In genomic region chr3:32432711-32433530, GRCh38 we compare ENCODE assay signal across 10 cellular contexts.
DNase-seq lines count a peak whose midpoint lies in the region; ATAC-seq lines count a peak whose summit lies in the region.
"Had no signal": no experiment of that assay in that cellular context is flagged by ENCODE, and none has a peak within 500 bp of the region (broad histone marks: within the 10 kb centered on the region; RNA-seq: fewer than 3 reads in every experiment).

No MANE protein-coding gene starts in this region.

- peak overlapping the region; percentile 80 for H3K4me3 Mint-ChIP-seq in activated naive CD8-positive, alpha-beta T cell
- peak overlapping the region; percentile 68 for H3K4me3 Mint-ChIP-seq in stimulated activated memory B cell treated with anti-CD40 and anti-IgM and Interleukin-4, amounts not matched to agents 10 μg/mL and 1 μg/mL and 100 μg/mL, for 72 hours
- H3K4me3 Mint-ChIP-seq: neural crest cell had no signal

- H3K9me3 Mint-ChIP-seq in activated naive CD8-positive, alpha-beta T cell (ENCODE audit: low read depth): no peaks in the 10 kb centered on the region
- no peaks in the 10 kb centered on the region for H3K9me3 Mint-ChIP-seq in stimulated activated memory B cell treated with anti-CD40 and anti-IgM and Interleukin-4, amounts not matched to agents 10 μg/mL and 1 μg/mL and 100 μg/mL, for 72 hours
- H3K9me3 Mint-ChIP-seq: neural crest cell had no signal

- peaks cover 79% of the 10 kb centered on the region for H3K4me1 Mint-ChIP-seq in activated naive CD8-positive, alpha-beta T cell (ENCODE audit: low read depth)
- peaks cover 87% of the 10 kb centered on the region for H3K4me1 Mint-ChIP-seq in stimulated activated memory B cell treated with anti-CD40 and anti-IgM and Interleukin-4, amounts not matched to agents 10 μg/mL and 1 μg/mL and 100 μg/mL, for 72 hours

- peak; percentile 35 for ATAC-seq in HG03108 (IDR thresholded peaks at IDR 0.05; ENCODE audit: unreplicated experiment)
- ATAC-seq in stimulated activated memory B cell treated with anti-CD40 and anti-IgM and Interleukin-4, amounts not matched to agents 10 μg/mL and 1 μg/mL and 100 μg/mL, for 72 hours: peak; percentile 79
- ATAC-seq: K562 had no signal

- H3K27me3 Mint-ChIP-seq in activated naive CD8-positive, alpha-beta T cell: no peaks in the 10 kb centered on the region
- H3K27me3 Mint-ChIP-seq in stimulated activated memory B cell treated with anti-CD40 and anti-IgM and Interleukin-4, amounts not matched to agents 10 μg/mL and 1 μg/mL and 100 μg/mL, for 72 hours: no peaks in the 10 kb centered on the region

- peak; percentile 73 for DNase-seq in activated CD8-positive, alpha-beta memory T cell treated with anti-CD3 and anti-CD28 coated beads for 24 hours
- no peak for DNase-seq in activated CD8-positive, alpha-beta memory T cell treated with anti-CD3 and anti-CD28 coated beads, Interleukin-2, amount 50 U/mL, for 48 hours
- DNase-seq in D341Med (ENCODE audit: low spot score): no peak
- no peak for DNase-seq in NCI-H1105 (lab: John Stamatoyannopoulos, UW)
- no peak for DNase-seq in NCI-H748 treated with DMSO at 0.1 percent for 48 hours (lab: John Stamatoyannopoulos, UW)

- H3K27ac Mint-ChIP-seq in activated naive CD8-positive, alpha-beta T cell: peak overlapping the region; percentile 96
- peak overlapping the region; percentile 93 for H3K27ac Mint-ChIP-seq in stimulated activated memory B cell treated with anti-CD40 and anti-IgM and Interleukin-4, amounts not matched to agents 10 μg/mL and 1 μg/mL and 100 μg/mL, for 72 hours

- H3K36me3 Mint-ChIP-seq in activated naive CD8-positive, alpha-beta T cell: peaks cover 3% of the 10 kb centered on the region
- peaks cover 17% of the 10 kb centered on the region for H3K36me3 Mint-ChIP-seq in stimulated activated memory B cell treated with anti-CD40 and anti-IgM and Interleukin-4, amounts not matched to agents 10 μg/mL and 1 μg/mL and 100 μg/mL, for 72 hours
